In the genomic region with DNA sequence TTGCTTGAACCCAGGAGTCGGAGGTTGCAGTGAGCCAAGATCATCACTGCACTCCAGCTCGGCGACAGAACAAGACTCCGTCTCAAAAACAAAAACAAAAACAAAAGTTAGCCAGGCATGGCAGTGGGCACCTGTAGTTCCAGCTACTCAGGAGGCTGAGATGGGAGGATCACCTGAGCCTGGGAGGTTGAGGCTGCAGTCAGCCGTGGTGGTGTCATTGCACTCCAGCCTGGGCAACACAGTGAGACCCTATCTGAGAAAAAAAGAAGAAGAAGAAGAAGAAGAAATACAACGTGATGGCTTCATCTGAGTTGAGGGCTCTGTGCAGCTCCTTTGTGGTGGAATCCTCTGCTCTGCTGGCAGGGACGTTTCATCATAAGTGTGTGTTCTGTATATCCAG, we compare ENCODE assay signal across 2 cellular contexts.
A peak's percentile ranks its signal among the peaks of the same experiment; 100 is the strongest.
TF ChIP-seq lines count a peak whose summit lies in the region.

No MANE protein-coding gene starts in this region.

TF ChIP-seq in K562, 482 proteins besides CTCF, POLR2A, EP300 and RAD21:
- no peak for TF ChIP-seq HDAC8 (tag; IDR thresholded peaks at IDR 0.05)
- peak; percentile 55; the same call in 1 of the 2 replicates for TF ChIP-seq ZNF121 (CRISPR knock-in tag; conservative IDR thresholded peaks at IDR 0.05)

TF ChIP-seq in GM12891, 5 proteins besides CTCF, POLR2A, EP300 and RAD21:
- no peak for TF ChIP-seq TAF1 (IDR thresholded peaks at IDR 0.05; ENCODE audit: low read depth, low read length)
- TF ChIP-seq PAX5 (IDR thresholded peaks at IDR 0.05; ENCODE audit: insufficient read depth, low read length, severe bottlenecking), result no peak
- TF ChIP-seq SPI1 (IDR thresholded peaks at IDR 0.05; ENCODE audit: low read depth, low read length), result no peak
- no peak for TF ChIP-seq POLR2AphosphoS5 (IDR thresholded peaks at IDR 0.05; ENCODE audit: low read depth, low read length)
- TF ChIP-seq POU2F2 (IDR thresholded peaks at IDR 0.05; ENCODE audit: low read depth, low read length), result no peak
